1 cellular context compared by ENCODE assay signal in genomic region chr17:1109606-1110523, GRCh38.
TF ChIP-seq lines count a peak whose summit lies in the region.

No MANE protein-coding gene starts in this region.

TF ChIP-seq in SK-N-SH, 30 proteins besides CTCF, POLR2A, EP300 and RAD21 (continued from another document):
- TF ChIP-seq NFIC (IDR thresholded peaks at IDR 0.05; ENCODE audit: borderline replicate concordance) (no peak), USF2 (IDR thresholded peaks at IDR 0.05; ENCODE audit: borderline replicate concordance, low read depth, low read length) (no peak)
